Comparison of ENCODE assay signal across 31 cellular contexts in genomic region chr16:30002614-30003346, GRCh38. TPM values are rescaled to one million over a fixed set of nuclear protein-coding genes. Genes with fewer than 3 reads are reported as not detected.
DNase-seq lines count a peak whose midpoint lies in the region; ATAC-seq and TF ChIP-seq lines count a peak whose summit lies in the region.
"Had no signal": no experiment of that assay in that cellular context is flagged by ENCODE, and none has a peak within 500 bp of the region (broad histone marks: within the 10 kb centered on the region; RNA-seq: fewer than 3 reads in every experiment).

No MANE protein-coding gene starts in this region.

- intact Hi-C loops in natural killer cell (cut with micrococcal nuclease) = no loop called here
- intact Hi-C loops in dorsolateral prefrontal cortex (cut with DNase I) = no loop called here

- CTCF ChIA-PET in WTC11 (lab: Charles Lee) = interaction anchor here (1.0 to 1.3 kb wide), 2 partner anchors 27 to 154 kb away, joined by 3 to 5 read pairs; no protein-coding TSS in a partner anchor

- peaks cover 9 to 24% of the 10 kb centered on the region in 2 donors for H3K4me1 Mint-ChIP-seq in natural killer cell treated with Interleukin-12 subunit alpha and Interleukin-12 subunit beta and Interleukin-15 and Interleukin-18, amount 100 ng/mL, for 72 hours (ENCODE audit: low read depth in 2 of 2)
- H3K4me1 Mint-ChIP-seq in natural killer cell (peaks cover 0 to 26% of the 10 kb centered on the region in 2 donors), WTC11 (peaks cover 13% of the 10 kb centered on the region), glutamatergic neuron (ENCODE audit: low read depth, unreplicated experiment) (peaks cover 20% of the 10 kb centered on the region)
- H3K4me1 Mint-ChIP-seq: nephron had no signal

- no peaks in the 10 kb centered on the region for H3K27me3 ChIP-seq in dorsolateral prefrontal cortex
- H3K27me3 ChIP-seq: breast epithelium, MG63, thyroid gland had no signal

- TF ChIP-seq CTCF in natural killer cell (IDR thresholded peaks at IDR 0.05) = no peak
- TF ChIP-seq CTCF in WTC11 (IDR thresholded peaks at IDR 0.05) = no peak
- no peak for TF ChIP-seq CTCF in glutamatergic neuron (IDR thresholded peaks at IDR 0.05; ENCODE audit: partially characterized antibody, unreplicated experiment)
- no peak for TF ChIP-seq CTCF in dorsolateral prefrontal cortex (IDR thresholded peaks at IDR 0.05 in 54 of 56, conservative IDR thresholded peaks at IDR 0.05 in 2 of 56; ENCODE audit: low read depth in 1 of 56, partially characterized antibody in 56 of 56)

- peak overlapping the region; percentile 19 to 70 for H3K27ac Mint-ChIP-seq in natural killer cell treated with Interleukin-12 subunit alpha and Interleukin-12 subunit beta and Interleukin-15 and Interleukin-18, amount 100 ng/mL, for 72 hours
- H3K27ac Mint-ChIP-seq in natural killer cell = peak overlapping the region in 1 of 2 donors; percentile 54
- H3K27ac Mint-ChIP-seq in WTC11 = peak overlapping the region; percentile 63
- H3K27ac Mint-ChIP-seq in glutamatergic neuron (ENCODE audit: unreplicated experiment) = peak overlapping the region; percentile 48
- H3K27ac Mint-ChIP-seq: nephron had no signal

- H3K27me3 Mint-ChIP-seq in natural killer cell treated with Interleukin-12 subunit alpha and Interleukin-12 subunit beta and Interleukin-15 and Interleukin-18, amount 100 ng/mL, for 72 hours = no peaks in the 10 kb centered on the region
- H3K27me3 Mint-ChIP-seq in natural killer cell (ENCODE audit: low read depth in 2 of 2) (no peaks in the 10 kb centered on the region), WTC11 (ENCODE audit: low read depth) (no peaks in the 10 kb centered on the region), glutamatergic neuron (ENCODE audit: unreplicated experiment) (peaks cover 9% of the 10 kb centered on the region)
- H3K27me3 Mint-ChIP-seq: activated CD4-positive, alpha-beta T cell treated with anti-CD3 and anti-CD28 coated beads for 36 hours had no signal

- peak; percentile 51 for DNase-seq in natural killer cell treated with Interleukin-12 subunit alpha and Interleukin-12 subunit beta and Interleukin-15 and Interleukin-18, amount 100 ng/mL, for 72 hours (ENCODE audit: low spot score)
- DNase-seq in natural killer cell = no peak
- no peak for DNase-seq in WTC11 (ENCODE audit: low spot score)
- DNase-seq in glutamatergic neuron = no peak
- DNase-seq in dorsolateral prefrontal cortex = no peak
- DNase-seq in DMS79 treated with DMSO at 0.1 percent for 48 hours (lab: John Stamatoyannopoulos, UW) = no peak
- DNase-seq: activated CD4-positive, alpha-beta T cell treated with anti-CD3 and anti-CD28 coated beads for 36 hours; activated CD8-positive, alpha-beta memory T cell treated with anti-CD3 and anti-CD28 coated beads for 24 hours; activated T-cell treated with anti-CD3 and anti-CD28 coated beads, Interleukin-2, amount 50 U/mL, for 4 hours; amygdala; C1 segment of cervical spinal cord; COR-L47; hippocampal formation; MG63; NCI-H1930; NCI-H2171 treated with DMSO at 0.1 percent for 48 hours; NCI-H524; PC-3; SHP77 treated with DMSO at 0.1 percent for 48 hours; stimulated activated CD4-positive, alpha-beta T cell treated with anti-CD3 and anti-CD28 coated beads, Interleukin-2, amount 100 ng/mL, for 24 hours; stomach; thyroid gland had no signal

- no peak overlapping the region for H3K4me3 Mint-ChIP-seq in natural killer cell treated with Interleukin-12 subunit alpha and Interleukin-12 subunit beta and Interleukin-15 and Interleukin-18, amount 100 ng/mL, for 72 hours
- H3K4me3 Mint-ChIP-seq in natural killer cell (no peak overlapping the region), WTC11 (no peak overlapping the region), glutamatergic neuron (ENCODE audit: unreplicated experiment) (no peak overlapping the region)
- H3K4me3 Mint-ChIP-seq: activated CD4-positive, alpha-beta T cell treated with anti-CD3 and anti-CD28 coated beads for 36 hours; activated T-cell treated with anti-CD3 and anti-CD28 coated beads, Interleukin-2, amount 50 U/mL, for 4 hours; nephron; T-helper 2 cell treated with Interferon-gamma antibody and Interleukin-4, amounts not matched to agents 5 μg/mL and 100 μg/mL, for 36 hours had no signal

- H3K9me3 Mint-ChIP-seq in natural killer cell treated with Interleukin-12 subunit alpha and Interleukin-12 subunit beta and Interleukin-15 and Interleukin-18, amount 100 ng/mL, for 72 hours = no peaks in the 10 kb centered on the region
- no peaks in the 10 kb centered on the region for H3K9me3 Mint-ChIP-seq in natural killer cell
- H3K9me3 Mint-ChIP-seq in WTC11 = no peaks in the 10 kb centered on the region
- H3K9me3 Mint-ChIP-seq in glutamatergic neuron (ENCODE audit: unreplicated experiment) = peaks cover 7% of the 10 kb centered on the region
- H3K9me3 Mint-ChIP-seq: activated T-cell treated with anti-CD3 and anti-CD28 coated beads, Interleukin-2, amount 50 U/mL, for 4 hours; nephron; T-helper 2 cell treated with Interferon-gamma antibody and Interleukin-4, amounts not matched to agents 5 μg/mL and 100 μg/mL, for 36 hours had no signal

- POLR2A ChIA-PET in WTC11 (lab: Charles Lee) = interaction anchor here (0.6 to 1.3 kb wide), 2 partner anchors 29 to 319 kb away, joined by 3 read pairs; partner anchors contain the start of gene TLCD3B

- peaks cover 5% of the 10 kb centered on the region for H3K36me3 Mint-ChIP-seq in natural killer cell treated with Interleukin-12 subunit alpha and Interleukin-12 subunit beta and Interleukin-15 and Interleukin-18, amount 100 ng/mL, for 72 hours
- H3K36me3 Mint-ChIP-seq in natural killer cell (no peaks in the 10 kb centered on the region), WTC11 (peaks cover 15% of the 10 kb centered on the region), glutamatergic neuron (ENCODE audit: unreplicated experiment) (no peaks in the 10 kb centered on the region)

- ATAC-seq in natural killer cell treated with Interleukin-12 subunit alpha and Interleukin-12 subunit beta and Interleukin-15 and Interleukin-18, amount 100 ng/mL, for 72 hours = no peak
- ATAC-seq in natural killer cell = no peak
- ATAC-seq in WTC11 = no peak
- no peak for ATAC-seq in HG02798 (IDR thresholded peaks at IDR 0.05; ENCODE audit: poor library complexity, unreplicated experiment)
- ATAC-seq: activated CD4-positive, alpha-beta T cell treated with anti-CD3 and anti-CD28 coated beads for 36 hours; activated T-cell treated with anti-CD3 and anti-CD28 coated beads, Interleukin-2, amount 50 U/mL, for 4 hours; PC-3; right cardiac atrium had no signal

- H3K27ac ChIP-seq in dorsolateral prefrontal cortex = no peak overlapping the region
- H3K27ac ChIP-seq: breast epithelium, KMS-11, stomach, thyroid gland had no signal

- H3K4me3 ChIP-seq in dorsolateral prefrontal cortex = no peak overlapping the region
- H3K4me3 ChIP-seq: breast epithelium, HAP-1, lung, MG63, stomach, thyroid gland had no signal

TF ChIP-seq in WTC11, 78 proteins besides CTCF, POLR2A, EP300 and RAD21 (continues in another document):
- no peak for TF ChIP-seq KAT7 (CRISPR knock-in tag; IDR thresholded peaks at IDR 0.05; ENCODE audit: borderline replicate concordance)
- TF ChIP-seq PREB (CRISPR knock-in tag; IDR thresholded peaks at IDR 0.05; ENCODE audit: borderline replicate concordance) = no peak
- no peak for TF ChIP-seq CBFB (CRISPR knock-in tag; IDR thresholded peaks at IDR 0.05; ENCODE audit: low read depth)
- no peak for TF ChIP-seq NR1H2 (CRISPR knock-in tag; IDR thresholded peaks at IDR 0.05)

RNA-seq across cellular contexts. Expression of gene INO80E, which starts 6.7 kb away (rescaled TPM):
- 100 to 1,000 TPM; 101 to 133 TPM for total RNA-seq in natural killer cell treated with Interleukin-12 subunit alpha and Interleukin-12 subunit beta and Interleukin-15 and Interleukin-18, amount 100 ng/mL, for 72 hours
- total RNA-seq in natural killer cell = 100 to 1,000 TPM in 1 of 3 donors, 10 to 100 TPM in 2; 75.0 to 107 (median 99.5) TPM
- total RNA-seq in WTC11 (2021) = 87.6 to 101 TPM (median 92.4 TPM) in 3 replicates
- 71.4 TPM for total RNA-seq in glutamatergic neuron (ENCODE audit: unreplicated experiment)
- total RNA-seq in dorsolateral prefrontal cortex = 10 to 100 TPM; 38.6 to 73.9 (median 52.6) TPM

RNA-seq across cellular contexts. Expression of gene HIRIP3, which starts 7.4 kb away (rescaled TPM):
- 10 to 100 TPM; 30.0 to 40.8 TPM for total RNA-seq in natural killer cell treated with Interleukin-12 subunit alpha and Interleukin-12 subunit beta and Interleukin-15 and Interleukin-18, amount 100 ng/mL, for 72 hours
- 10 to 100 TPM; 11.1 to 13.4 (median 12.7) TPM for total RNA-seq in natural killer cell
- total RNA-seq in WTC11 (2021) = 18.9 to 21.2 TPM (median 21.1 TPM) in 3 replicates
- total RNA-seq in glutamatergic neuron (ENCODE audit: unreplicated experiment) = 12.2 TPM
- 10 to 100 TPM; 15.7 to 35.8 (median 22.7) TPM for total RNA-seq in dorsolateral prefrontal cortex

RNA-seq across cellular contexts. Expression of gene DOC2A, which starts 8.0 kb away (rescaled TPM):
- not detected for total RNA-seq in natural killer cell treated with Interleukin-12 subunit alpha and Interleukin-12 subunit beta and Interleukin-15 and Interleukin-18, amount 100 ng/mL, for 72 hours
- total RNA-seq in natural killer cell (not detected), WTC11 (2021) (10.8 to 16.6 TPM (median 16.4 TPM) in 3 replicates), glutamatergic neuron (ENCODE audit: unreplicated experiment) (4.2 TPM), dorsolateral prefrontal cortex (100 to 1,000 TPM in 46 of 120 experiments, 10 to 100 TPM in 74; 29.5 to 138 (median 93.2) TPM)
- total RNA-seq: mononuclear cell had no signal

RNA-seq across cellular contexts. Expression of gene C16orf92, which starts 20.2 kb away (rescaled TPM):
- not detected for total RNA-seq in natural killer cell treated with Interleukin-12 subunit alpha and Interleukin-12 subunit beta and Interleukin-15 and Interleukin-18, amount 100 ng/mL, for 72 hours
- not detected for total RNA-seq in natural killer cell
- total RNA-seq in WTC11 (2021) = not detected in 3 replicates
- total RNA-seq in glutamatergic neuron (ENCODE audit: unreplicated experiment) = not detected
- not detected for total RNA-seq in dorsolateral prefrontal cortex
- total RNA-seq: activated CD4-positive, alpha-beta T cell treated with anti-CD3 and anti-CD28 coated beads for 36 hours; activated T-cell treated with anti-CD3 and anti-CD28 coated beads, Interleukin-2, amount 50 U/mL, for 4 hours; breast epithelium; lung; mononuclear cell; PC-3; right cardiac atrium; stomach; thyroid gland had no signal

RNA-seq across cellular contexts. Expression of gene TLCD3B, which starts 28.3 kb away (rescaled TPM):
- 1 to 10 TPM; 1.4 to 5.3 TPM for total RNA-seq in natural killer cell treated with Interleukin-12 subunit alpha and Interleukin-12 subunit beta and Interleukin-15 and Interleukin-18, amount 100 ng/mL, for 72 hours
- total RNA-seq in natural killer cell (1 to 10 TPM in 2 of 3 donors, under 1 TPM in 1; 0.88 to 2.0 (median 1.7) TPM), WTC11 (2021) (28.1 to 30.3 TPM (median 30.2 TPM) in 3 replicates), glutamatergic neuron (ENCODE audit: unreplicated experiment) (253 TPM), dorsolateral prefrontal cortex (10 to 100 TPM; 11.7 to 72.6 (median 42.0) TPM)
- total RNA-seq: mononuclear cell, right cardiac atrium had no signal
